In the genomic region with DNA sequence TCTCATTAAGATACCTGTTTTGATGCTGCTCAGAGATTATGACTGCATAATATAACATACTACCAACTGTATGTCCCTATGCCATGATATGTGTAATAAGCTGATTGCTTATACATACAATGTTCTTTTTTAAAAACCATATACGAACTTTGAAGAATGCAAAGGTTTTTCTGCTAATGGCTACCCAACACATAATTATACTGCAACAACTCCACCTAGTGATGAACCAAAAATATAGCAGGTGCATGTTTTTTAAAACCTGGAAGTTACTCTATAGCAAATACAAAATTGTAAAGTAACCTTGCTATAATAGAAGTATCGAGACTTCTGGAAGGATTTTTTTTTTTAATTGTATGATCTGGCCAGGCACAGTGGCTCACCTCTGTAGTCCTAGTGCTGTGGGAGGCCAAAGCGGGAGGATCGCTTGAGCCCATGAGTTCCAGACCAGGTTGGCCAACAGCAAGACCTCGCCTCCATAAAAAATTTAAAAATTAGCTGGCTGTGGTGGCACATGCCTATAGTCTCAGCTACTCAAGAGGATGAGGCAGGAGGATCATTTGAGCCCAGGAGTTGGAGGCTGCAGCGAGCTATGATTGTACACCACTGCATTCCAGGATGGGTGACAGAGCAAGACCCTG, we compare ENCODE assay signal across 8 cellular contexts. TPM values are rescaled to one million over a fixed set of nuclear protein-coding genes. Genes with fewer than 3 reads are reported as not detected.
DNase-seq lines count a peak whose midpoint lies in the region; ATAC-seq and TF ChIP-seq lines count a peak whose summit lies in the region.

No MANE protein-coding gene starts in this region.

- ATAC-seq in GM19395 (IDR thresholded peaks at IDR 0.05; ENCODE audit: unreplicated experiment), result no peak

- H3K27ac ChIP-seq in tibial nerve, result no peak overlapping the region

- no peaks in the 10 kb centered on the region for H3K36me3 ChIP-seq in tibial nerve

- TF ChIP-seq CTCF in tibial nerve (IDR thresholded peaks at IDR 0.05), result peak; percentile 39 to 56 (median 51)

- H3K4me3 ChIP-seq in tibial nerve, result no peak overlapping the region

- no peak for TF ChIP-seq POLR2A in tibial nerve (IDR thresholded peaks at IDR 0.05)

- H3K9me3 ChIP-seq in tibial nerve, result no peaks in the 10 kb centered on the region

- DNase-seq in NCI-H2107 treated with DMSO at 0.1 percent for 48 hours (lab: John Stamatoyannopoulos, UW; ENCODE audit: unreplicated experiment) (peak; percentile 38), NCI-H2107 (lab: John Stamatoyannopoulos, UW) (no peak), NAMALWA (ENCODE audit: low spot score) (peak; percentile 57), astrocyte of the hippocampus (ENCODE audit: low read depth, low spot score) (peak; percentile 42), iris pigment epithelial cell (ENCODE audit: low read depth) (peak; percentile 40), tibial nerve (ENCODE audit: low spot score in 2 of 2) (no peak)
- no peak for DNase-seq in stimulated activated CD4-positive, alpha-beta T cell treated with anti-CD3 and anti-CD28 coated beads, Interleukin-1b, Interleukin-23, amount 100 ng/mL, for 48 hours

- no peaks in the 10 kb centered on the region for H3K27me3 ChIP-seq in tibial nerve

- 68 to 73% methylated on average over 6 of the region's 6 CpGs for WGBS in tibial nerve, 2 donors

- TF ChIP-seq EP300 in tibial nerve (IDR thresholded peaks at IDR 0.05), result no peak

- no peaks in the 10 kb centered on the region for H3K4me1 ChIP-seq in tibial nerve

RNA-seq across cellular contexts. Expression of a gene that starts 49.1 kb away (rescaled TPM):
- 10 to 100 TPM in 1 of 4 donors, 1 to 10 TPM in 3; 1.8 to 13.8 (median 5.2) TPM for total RNA-seq in tibial nerve

Comparison
In these comparisons a context has a peak if more than half of its experiments do, and no peak if none do; other contexts are left out.
1. DNase-seq: peak in NCI-H2107 treated with DMSO at 0.1 percent for 48 hours (single experiment), NAMALWA (single experiment), astrocyte of the hippocampus (single experiment) and iris pigment epithelial cell (single experiment); none in NCI-H2107 (single experiment), tibial nerve (0 of 2) and stimulated activated CD4-positive, alpha-beta T cell treated with anti-CD3 and anti-CD28 coated beads, Interleukin-1b, Interleukin-23, amount 100 ng/mL, for 48 hours (single experiment).